In genomic region chrX:51395807-51396728, GRCh38 we compare ENCODE assay signal across 8 cellular contexts.
A peak's percentile ranks its signal among the peaks of the same experiment; 100 is the strongest.
DNase-seq lines count a peak whose midpoint lies in the region; ATAC-seq and TF ChIP-seq lines count a peak whose summit lies in the region.

No MANE protein-coding gene starts in this region.

- TF ChIP-seq CTCF in fibroblast of mammary gland (conservative IDR thresholded peaks at IDR 0.05; ENCODE audit: control insufficient read depth, insufficient read depth, low read depth, low read length) = no peak
- TF ChIP-seq CTCF in uterus (IDR thresholded peaks at IDR 0.05) = peak in 3 of 4 experiments; percentile 7 to 24 (median 14)

- H3K9me3 ChIP-seq in uterus = no peaks in the 10 kb centered on the region

- DNase-seq in NCI-H748 (lab: John Stamatoyannopoulos, UW; ENCODE audit: unreplicated experiment) = peak; percentile 38
- no peak for DNase-seq in NCI-H748 treated with DMSO at 0.1 percent for 48 hours (lab: John Stamatoyannopoulos, UW)
- DNase-seq in activated T-cell treated with anti-CD3 and anti-CD28 coated beads, Interleukin-2, amount 50 U/mL, for 1 hour = peak; percentile 66
- no peak for DNase-seq in fibroblast of mammary gland (ENCODE audit: low read depth)
- peak; percentile 22 to 34 for DNase-seq in uterus

- H3K9ac ChIP-seq in rectal smooth muscle tissue (ENCODE audit: low read length) = no peak overlapping the region

- intact Hi-C loops in uterus (cut with DNase I; ENCODE audit: low total_unique reads) = no loop called here

- no peak for TF ChIP-seq POLR2A in uterus (IDR thresholded peaks at IDR 0.05)

- H3K27me3 ChIP-seq in rectal smooth muscle tissue (ENCODE audit: control insufficient read depth, insufficient read depth, low read length) = peaks cover 2% of the 10 kb centered on the region
- H3K27me3 ChIP-seq in uterus = peaks cover 0 to 4% of the 10 kb centered on the region in 2 donors

- ATAC-seq in GM21390 (IDR thresholded peaks at IDR 0.05; ENCODE audit: unreplicated experiment) (no peak), GM18502 (IDR thresholded peaks at IDR 0.05; ENCODE audit: poor library complexity, unreplicated experiment) (no peak)

- no peak overlapping the region for H3K27ac ChIP-seq in rectal smooth muscle tissue (ENCODE audit: low read depth, low read length)
- peak overlapping the region in 1 of 2 donors; percentile 44 for H3K27ac ChIP-seq in uterus

- H3K36me3 ChIP-seq in rectal smooth muscle tissue (ENCODE audit: control insufficient read depth, insufficient read depth, low read length) (no peaks in the 10 kb centered on the region), uterus (no peaks in the 10 kb centered on the region)

- H3K4me1 ChIP-seq in rectal smooth muscle tissue (ENCODE audit: control insufficient read depth, insufficient read depth, low read length) = no peaks in the 10 kb centered on the region
- no peaks in the 10 kb centered on the region for H3K4me1 ChIP-seq in uterus

- H3K4me3 ChIP-seq in fibroblast of mammary gland (ENCODE audit: control insufficient read depth, low read depth, low read length) = peak overlapping the region; percentile 40
- peak overlapping the region; percentile 55 for H3K4me3 ChIP-seq in rectal smooth muscle tissue (ENCODE audit: low read length)
- H3K4me3 ChIP-seq in uterus = peak overlapping the region; percentile 30 to 40

Comparison
In these comparisons a context has a peak if more than half of its experiments do, and no peak if none do; other contexts are left out.
1. DNase-seq: peak in NCI-H748 (single experiment), activated T-cell treated with anti-CD3 and anti-CD28 coated beads, Interleukin-2, amount 50 U/mL, for 1 hour (single experiment) and uterus (2 of 2); none in NCI-H748 treated with DMSO at 0.1 percent for 48 hours (single experiment) and fibroblast of mammary gland (single experiment).
2. Peak in every context shown above with its lines, with median percentiles within 50 percentile points of each other: H3K4me3 ChIP-seq.